1 cellular context compared by ENCODE assay signal in the genomic region with DNA sequence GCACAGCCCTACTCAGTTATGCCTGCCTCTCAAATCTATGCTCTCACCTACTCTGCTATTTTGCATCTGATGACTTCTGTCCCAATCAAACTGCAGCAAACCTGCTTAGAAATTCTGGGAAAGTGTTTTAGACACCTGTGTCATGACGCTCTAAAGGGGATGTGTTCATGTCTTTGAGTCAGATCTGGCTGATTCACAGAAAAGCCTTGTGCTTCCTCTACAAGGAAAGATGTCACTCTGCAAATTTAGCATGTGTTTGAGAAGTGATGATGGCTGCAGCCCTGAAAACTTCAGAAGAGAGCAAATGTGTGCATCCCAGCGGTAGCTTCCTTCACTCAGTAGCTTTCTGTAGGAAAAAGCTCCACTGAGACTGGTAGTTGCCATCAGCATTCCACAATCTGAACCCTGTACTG.
TF ChIP-seq lines count a peak whose summit lies in the region.

No MANE protein-coding gene starts in this region.

TF ChIP-seq in SK-N-SH, 30 proteins besides CTCF, POLR2A, EP300 and RAD21 (continued from another document):
- no peak for TF ChIP-seq POLR2AphosphoS5 (IDR thresholded peaks at IDR 0.05; ENCODE audit: low read depth, low read length)
- no peak for TF ChIP-seq SMC3 (IDR thresholded peaks at IDR 0.05; ENCODE audit: low read depth, low read length)
- no peak for TF ChIP-seq MXI1 (IDR thresholded peaks at IDR 0.05; ENCODE audit: low read depth, low read length)
- TF ChIP-seq REST (IDR thresholded peaks at IDR 0.05; ENCODE audit: low read depth, low read length), result no peak
- TF ChIP-seq USF1 (IDR thresholded peaks at IDR 0.05; ENCODE audit: borderline replicate concordance, low read depth), result no peak
- TF ChIP-seq FOXJ3 (CRISPR knock-in tag; IDR thresholded peaks at IDR 0.05), result no peak
- TF ChIP-seq IRF3 (IDR thresholded peaks at IDR 0.05; ENCODE audit: low read depth, low read length), result no peak
- TF ChIP-seq TCF12 (IDR thresholded peaks at IDR 0.05), result no peak
- TF ChIP-seq CHD2 (IDR thresholded peaks at IDR 0.05; ENCODE audit: low read length, partially characterized antibody), result no peak
- TF ChIP-seq, protein P1, sequence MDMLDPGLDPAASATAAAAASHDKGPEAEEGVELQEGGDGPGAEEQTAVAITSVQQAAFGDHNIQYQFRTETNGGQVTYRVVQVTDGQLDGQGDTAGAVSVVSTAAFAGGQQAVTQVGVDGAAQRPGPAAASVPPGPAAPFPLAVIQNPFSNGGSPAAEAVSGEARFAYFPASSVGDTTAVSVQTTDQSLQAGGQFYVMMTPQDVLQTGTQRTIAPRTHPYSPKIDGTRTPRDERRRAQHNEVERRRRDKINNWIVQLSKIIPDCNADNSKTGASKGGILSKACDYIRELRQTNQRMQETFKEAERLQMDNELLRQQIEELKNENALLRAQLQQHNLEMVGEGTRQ (IDR thresholded peaks at IDR 0.05; ENCODE audit: borderline replicate concordance, low read depth, low read length), result no peak
- no peak for TF ChIP-seq GATA2 (CRISPR knock-in tag; IDR thresholded peaks at IDR 0.05)
